ENCODE assay signal across 25 cellular contexts in genomic region chr6:149419696-149420404, GRCh38. TPM values are rescaled to one million over a fixed set of nuclear protein-coding genes. Genes with fewer than 3 reads are reported as not detected.
"Had no signal": no experiment of that assay in that cellular context is flagged by ENCODE, and none has a peak within 500 bp of the region (broad histone marks: within the 10 kb centered on the region; RNA-seq: fewer than 3 reads in every experiment).

No MANE protein-coding gene starts in this region.

- H3K36me3 Mint-ChIP-seq: naive B cell had no signal

- H3K4me3 Mint-ChIP-seq: dendritic cell treated with granulocyte-macrophage colony-stimulating factor and Interleukin-4, amounts not matched to agents 40 ng/mL and 50 ng/mL, for 4 days; naive B cell; stimulated activated memory B cell treated with anti-CD40 and anti-IgM and Interleukin-4, amounts not matched to agents 10 μg/mL and 1 μg/mL and 100 μg/mL, for 72 hours; T-helper 2 cell treated with Interferon-gamma antibody and Interleukin-4, amounts not matched to agents 5 μg/mL and 100 μg/mL, for 36 hours; type B pancreatic cell had no signal

- H3K27ac Mint-ChIP-seq: activated T-helper 2 cell treated with anti-CD3 and anti-CD28 coated beads, Interferon-gamma antibody, Interleukin-2, Interleukin-4, amounts not matched to agents 10 μg/mL and 5 μg/mL and 100 μg/mL, durations not matched to agents 14 hours and 24 hours and 36 hours; dendritic cell treated with granulocyte-macrophage colony-stimulating factor and Interleukin-4, amounts not matched to agents 40 ng/mL and 50 ng/mL, for 4 days; T-helper 2 cell treated with Interferon-gamma antibody and Interleukin-4, amounts not matched to agents 5 μg/mL and 100 μg/mL, for 36 hours; type B pancreatic cell had no signal

- H3K27me3 Mint-ChIP-seq: dendritic cell treated with granulocyte-macrophage colony-stimulating factor and Interleukin-4, amounts not matched to agents 40 ng/mL and 50 ng/mL, for 4 days; naive B cell; stimulated activated memory B cell treated with anti-CD40 and anti-IgM and Interleukin-4, amounts not matched to agents 10 μg/mL and 1 μg/mL and 100 μg/mL, for 72 hours; type B pancreatic cell had no signal

- DNase-seq: activated CD4-positive, alpha-beta T cell treated with anti-CD3 and anti-CD28 coated beads, Interleukin-2, amount 50 U/mL, for 48 hours; activated CD4-positive, CD25-positive, alpha-beta regulatory T cell treated with anti-CD3 and anti-CD28 coated beads, Interleukin-2, amount 50 U/mL, for 72 hours; activated naive CD4-positive, alpha-beta T cell treated with Interleukin-2 at 50 U/mL for 16 hours; body of pancreas; effector CD4-positive, alpha-beta T cell; heart right ventricle; kidney; lower lobe of right lung; naive B cell; occipital lobe; small intestine; stimulated activated CD4-positive, alpha-beta T cell treated with anti-CD3 and anti-CD28 coated beads, Interleukin-2, amount 100 ng/mL, for 24 hours; WERI-Rb-1 had no signal

- H3K9me3 ChIP-seq: body of pancreas, lower lobe of right lung, thoracic aorta, vagina had no signal

- ATAC-seq: body of pancreas; heart right ventricle; left lobe of liver; lower lobe of right lung; sciatic nerve; stimulated activated memory B cell treated with anti-CD40 and anti-IgM and Interleukin-4, amounts not matched to agents 10 μg/mL and 1 μg/mL and 100 μg/mL, for 72 hours had no signal

- H3K27ac ChIP-seq: body of pancreas, cardiac muscle cell, heart right ventricle, lower lobe of right lung, thoracic aorta, vagina, WERI-Rb-1 had no signal

- H3K4me3 ChIP-seq: body of pancreas, cardiac muscle cell, heart right ventricle, lower lobe of right lung, thoracic aorta, vagina had no signal

- H3K27me3 ChIP-seq: body of pancreas, cardiac muscle cell, vagina had no signal

- H3K4me1 Mint-ChIP-seq: naive B cell had no signal

- H3K36me3 ChIP-seq: cardiac muscle cell, heart right ventricle, lower lobe of right lung, thoracic aorta, vagina, WERI-Rb-1 had no signal

- H3K9me3 Mint-ChIP-seq: dendritic cell treated with granulocyte-macrophage colony-stimulating factor and Interleukin-4, amounts not matched to agents 40 ng/mL and 50 ng/mL, for 4 days; naive B cell; stimulated activated memory B cell treated with anti-CD40 and anti-IgM and Interleukin-4, amounts not matched to agents 10 μg/mL and 1 μg/mL and 100 μg/mL, for 72 hours; type B pancreatic cell had no signal

RNA-seq across cellular contexts. Expression of gene SUMO4, which starts 19.8 kb away (rescaled TPM):
- total RNA-seq: epithelial cell of proximal tubule had no signal
- polyA plus RNA-seq: neural cell, small intestine had no signal
